In genomic region chr5:102834438-102834964, GRCh38 we compare ENCODE assay signal across 24 cellular contexts.
"Had no signal": no experiment of that assay in that cellular context is flagged by ENCODE, and none has a peak within 500 bp of the region (broad histone marks: within the 10 kb centered on the region; RNA-seq: fewer than 3 reads in every experiment).

No MANE protein-coding gene starts in this region.

- H3K36me3 ChIP-seq: brain microvascular endothelial cell, esophagus muscularis mucosa, left lung, right atrium auricular region, transverse colon had no signal

- H3K4me2 ChIP-seq: hepatocyte had no signal

- H3K27ac ChIP-seq: brain microvascular endothelial cell, esophagus muscularis mucosa, hepatocyte, left lung, right atrium auricular region, skin epidermis, transverse colon, VCaP had no signal

- H3K79me2 ChIP-seq: hepatocyte had no signal

- H3K9me3 Mint-ChIP-seq: activated naive CD4-positive, alpha-beta T cell treated with anti-CD3 and anti-CD28 coated beads, Interleukin-2, amount 50 U/mL, for 72 hours; activated T-cell treated with anti-CD3 and anti-CD28 coated beads, Interleukin-2, amount 50 U/mL, for 24 hours; central memory CD8-positive, alpha-beta T cell; memory B cell; naive thymus-derived CD8-positive, alpha-beta T cell; T-cell had no signal

- H3K4me1 Mint-ChIP-seq: memory B cell had no signal

- H3K27me3 Mint-ChIP-seq: activated T-cell treated with anti-CD3 and anti-CD28 coated beads, Interleukin-2, amount 50 U/mL, for 24 hours; central memory CD8-positive, alpha-beta T cell; T-cell had no signal

- ATAC-seq: activated naive CD4-positive, alpha-beta T cell treated with anti-CD3 and anti-CD28 coated beads, Interleukin-2, amount 50 U/mL, for 72 hours; left lung; mucosa of descending colon; naive thymus-derived CD8-positive, alpha-beta T cell; T-cell had no signal

- H3K36me3 Mint-ChIP-seq: activated naive CD4-positive, alpha-beta T cell treated with anti-CD3 and anti-CD28 coated beads, Interleukin-2, amount 50 U/mL, for 72 hours; memory B cell had no signal

- H3K4me3 ChIP-seq: esophagus muscularis mucosa, hepatocyte, left lung, mucosa of descending colon, right atrium auricular region, skin epidermis, transverse colon had no signal

- DNase-seq: activated CD4-positive, alpha-beta T cell treated with anti-CD3 and anti-CD28 coated beads, Interleukin-2, amount 50 U/mL, for 48 hours; activated effector memory CD4-positive, alpha-beta T cell treated with anti-CD3 and anti-CD28 coated beads, Interleukin-2, amount 50 U/mL, for 16 hours; activated T-cell treated with anti-CD3 and anti-CD28 coated beads, Interleukin-2, amount 50 U/mL, for 24 hours; amygdala; brain microvascular endothelial cell; cortex of kidney; effector CD4-positive, alpha-beta T cell; left lung; mucosa of descending colon; naive thymus-derived CD8-positive, alpha-beta T cell; occipital lobe; stimulated activated CD4-positive, alpha-beta T cell treated with anti-CD3 and anti-CD28 coated beads, Interleukin-4, amount 100 ng/mL, for 24 hours; stimulated activated naive CD4-positive, alpha-beta T cell treated with Interleukin-2 at 50 U/mL for 16 hours; T-cell; T1000; transverse colon had no signal

- H2AFZ ChIP-seq: hepatocyte had no signal

- H3K9me3 ChIP-seq: esophagus muscularis mucosa, left lung, mucosa of descending colon, right atrium auricular region, transverse colon had no signal

- H3K27me3 ChIP-seq: brain microvascular endothelial cell, esophagus muscularis mucosa, hepatocyte, left lung, right atrium auricular region, transverse colon had no signal

- H3K4me3 Mint-ChIP-seq: activated T-cell treated with anti-CD3 and anti-CD28 coated beads, Interleukin-2, amount 50 U/mL, for 24 hours; central memory CD8-positive, alpha-beta T cell; memory B cell; naive thymus-derived CD8-positive, alpha-beta T cell; T-cell had no signal
